10 cellular contexts compared by ENCODE assay signal in the genomic region with DNA sequence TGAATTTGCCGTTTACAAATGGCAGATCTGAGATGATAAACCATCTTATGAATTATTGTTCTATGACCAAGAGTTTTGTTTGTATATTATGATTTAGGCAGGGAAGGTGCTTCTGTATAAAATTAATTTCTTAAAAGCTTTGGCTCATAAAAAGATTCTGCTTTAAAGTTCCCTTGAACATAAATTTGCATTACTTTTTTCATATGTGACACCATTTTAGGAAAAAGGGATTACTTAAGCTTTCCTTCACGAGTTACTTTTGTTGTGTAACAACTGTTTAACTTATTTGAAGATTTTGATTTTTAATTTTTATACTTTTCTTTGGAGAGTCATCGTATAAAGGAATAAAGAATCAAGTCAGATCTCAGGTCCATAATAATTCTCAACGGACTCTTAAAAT. TPM values are rescaled to one million over a fixed set of nuclear protein-coding genes. Genes with fewer than 3 reads are reported as not detected.
DNase-seq lines count a peak whose midpoint lies in the region; ATAC-seq and TF ChIP-seq lines count a peak whose summit lies in the region.
"Had no signal": no experiment of that assay in that cellular context is flagged by ENCODE, and none has a peak within 500 bp of the region (broad histone marks: within the 10 kb centered on the region; RNA-seq: fewer than 3 reads in every experiment).

No MANE protein-coding gene starts in this region.

- H3F3A ChIP-seq in OCI-LY1 (ENCODE audit: insufficient read depth, low read length), result no peaks in the 10 kb centered on the region

- no peak overlapping the region for H3K27ac ChIP-seq in OCI-LY1 (ENCODE audit: low read depth, low read length, poor library complexity, severe bottlenecking)

- DNase-seq in Calu3 (no peak), endothelial cell (ENCODE audit: low spot score) (no peak), iPS-NIHi11 (ENCODE audit: low spot score) (no peak), T-helper 9 cell (no peak), germinal center (ENCODE audit: low spot score) (no peak)
- DNase-seq: central memory CD4-positive, alpha-beta T cell; stimulated activated CD4-positive, alpha-beta T cell treated with anti-CD3 and anti-CD28 coated beads, Interleukin-2, amount 100 ng/mL, for 48 hours had no signal

- no peaks in the 10 kb centered on the region for H4K20me1 ChIP-seq in OCI-LY1 (ENCODE audit: insufficient read depth, low read length)

- H3K4me1 ChIP-seq in OCI-LY1 (ENCODE audit: insufficient read depth, low read length, severe bottlenecking) (peaks cover 51% of the 10 kb centered on the region), neuron (ENCODE audit: insufficient read depth, low read length) (peaks cover 30% of the 10 kb centered on the region)

- H3K9me2 ChIP-seq in OCI-LY1 (ENCODE audit: low read depth, low read length), result no peaks in the 10 kb centered on the region

- ATAC-seq in HG02571 (IDR thresholded peaks at IDR 0.05; ENCODE audit: unreplicated experiment), result no peak

- CTCF ChIA-PET in Calu3 (lab: Charles Lee), result interaction anchor here (1.1 to 1.8 kb wide), 3 partner anchors 84 to 103 kb away, joined by 3 to 8 read pairs (median 8); partner anchors contain the start of gene C2CD5

- H3K79me2 ChIP-seq in OCI-LY1 (ENCODE audit: insufficient read depth, low read length), result peaks cover 63% of the 10 kb centered on the region

- BruUV-seq in Calu3 (replicated peaks; lab: Mats Ljungman, UMichigan), result no TSS peak

- H3K9ac ChIP-seq in OCI-LY1 (ENCODE audit: low read length), result peak overlapping the region; percentile 70

- intact Hi-C loops in Calu3 (cut with micrococcal nuclease; ENCODE audit: unreplicated experiment), result no loop called here

- H3K36me3 Mint-ChIP-seq in Calu3 (ENCODE audit: insufficient read depth, unreplicated experiment) (peaks cover 50% of the 10 kb centered on the region), endothelial cell (ENCODE audit: low read depth, unreplicated experiment) (no peaks in the 10 kb centered on the region)

- H3K4me3 Mint-ChIP-seq in Calu3 (ENCODE audit: low read depth, unreplicated experiment) (peak overlapping the region; percentile 92), endothelial cell (ENCODE audit: unreplicated experiment) (no peak overlapping the region)

- H3K9me3 Mint-ChIP-seq in Calu3 (ENCODE audit: low read depth, unreplicated experiment) (no peaks in the 10 kb centered on the region), endothelial cell (ENCODE audit: unreplicated experiment) (no peaks in the 10 kb centered on the region)

- no peaks in the 10 kb centered on the region for H3K27me3 ChIP-seq in OCI-LY1 (ENCODE audit: insufficient read depth, low read length)
- no peaks in the 10 kb centered on the region for H3K27me3 ChIP-seq in neuron (ENCODE audit: insufficient read depth, low read length)

- H3K27ac Mint-ChIP-seq in Calu3 (ENCODE audit: unreplicated experiment) (peak overlapping the region; percentile 98), endothelial cell (ENCODE audit: unreplicated experiment) (peak overlapping the region; percentile 64)

- H3K36me3 ChIP-seq in OCI-LY1 (ENCODE audit: insufficient read depth, low read length) (peaks cover 7% of the 10 kb centered on the region; the same call in 1 of the 2 replicates), neuron (ENCODE audit: insufficient read depth, low read length) (peaks cover 19% of the 10 kb centered on the region)

- H3K4me1 Mint-ChIP-seq in Calu3 (ENCODE audit: low read depth, unreplicated experiment), result peaks cover 20% of the 10 kb centered on the region
- H3K4me1 Mint-ChIP-seq in endothelial cell (ENCODE audit: unreplicated experiment), result peaks cover 37% of the 10 kb centered on the region

- H3K9me3 ChIP-seq in OCI-LY1 (ENCODE audit: low read length) (no peaks in the 10 kb centered on the region), neuron (ENCODE audit: low read length) (no peaks in the 10 kb centered on the region)

- H2AFZ ChIP-seq in OCI-LY1 (ENCODE audit: low read length) (no peak overlapping the region), neuron (ENCODE audit: low read depth, low read length) (no peak overlapping the region)

- TF ChIP-seq CTCF in Calu3 (IDR thresholded peaks at IDR 0.05; ENCODE audit: unreplicated experiment) (no peak), OCI-LY1 (IDR thresholded peaks at IDR 0.05; ENCODE audit: low read length) (no peak), endothelial cell (IDR thresholded peaks at IDR 0.05; ENCODE audit: unreplicated experiment) (no peak)

- peak overlapping the region; percentile 87 for H3K4me3 ChIP-seq in OCI-LY1 (ENCODE audit: low read depth, low read length, poor library complexity, severe bottlenecking)
- peak overlapping the region; percentile 56 for H3K4me3 ChIP-seq in neuron (ENCODE audit: low read length)

- peak overlapping the region; percentile 99 for H3K4me2 ChIP-seq in OCI-LY1 (ENCODE audit: low read length)

- no peaks in the 10 kb centered on the region for H3K27me3 Mint-ChIP-seq in Calu3 (ENCODE audit: unreplicated experiment)
- H3K27me3 Mint-ChIP-seq in endothelial cell (ENCODE audit: unreplicated experiment), result peaks cover 2% of the 10 kb centered on the region

RNA-seq across cellular contexts. Expression of gene ETNK1, which starts 3.3 kb away (rescaled TPM):
- total RNA-seq in Calu3 (2022) (124 and 131 TPM in 2 replicates), endothelial cell (ENCODE audit: unreplicated experiment) (68.9 TPM)
